ENCODE assay signal across 8 cellular contexts in the genomic region with DNA sequence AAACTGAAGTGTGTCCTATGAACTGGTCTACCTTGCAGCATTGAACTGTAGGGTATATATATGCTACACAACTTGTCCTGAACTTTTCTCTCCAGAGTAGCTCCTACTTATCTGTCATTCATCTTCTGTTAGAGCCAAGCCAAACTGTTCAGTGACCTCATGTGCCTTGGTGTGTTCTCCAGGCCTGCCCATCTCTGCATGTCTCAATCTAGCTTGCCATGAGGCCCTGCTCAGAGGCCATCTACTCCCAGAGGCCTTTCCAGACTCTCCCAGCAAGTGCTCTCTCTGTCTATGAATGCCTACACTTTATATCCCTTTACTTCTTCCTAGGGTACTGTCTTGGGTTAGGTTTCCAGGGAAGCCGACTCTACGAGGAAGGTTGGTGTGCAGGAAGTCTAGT.
"Had no signal": no experiment of that assay in that cellular context is flagged by ENCODE, and none has a peak within 500 bp of the region (broad histone marks: within the 10 kb centered on the region; RNA-seq: fewer than 3 reads in every experiment).

No MANE protein-coding gene starts in this region.

- H3K4me3 ChIP-seq: GM12878 had no signal

- FAIRE-seq: G401.6, GM12878, GM12891, GM12892, GM18507, GM19239 had no signal

- DNase-seq: GDM1, GF-D8 had no signal

- ATAC-seq: GM12878 had no signal
